ENCODE assay signal across 8 cellular contexts in the genomic region with DNA sequence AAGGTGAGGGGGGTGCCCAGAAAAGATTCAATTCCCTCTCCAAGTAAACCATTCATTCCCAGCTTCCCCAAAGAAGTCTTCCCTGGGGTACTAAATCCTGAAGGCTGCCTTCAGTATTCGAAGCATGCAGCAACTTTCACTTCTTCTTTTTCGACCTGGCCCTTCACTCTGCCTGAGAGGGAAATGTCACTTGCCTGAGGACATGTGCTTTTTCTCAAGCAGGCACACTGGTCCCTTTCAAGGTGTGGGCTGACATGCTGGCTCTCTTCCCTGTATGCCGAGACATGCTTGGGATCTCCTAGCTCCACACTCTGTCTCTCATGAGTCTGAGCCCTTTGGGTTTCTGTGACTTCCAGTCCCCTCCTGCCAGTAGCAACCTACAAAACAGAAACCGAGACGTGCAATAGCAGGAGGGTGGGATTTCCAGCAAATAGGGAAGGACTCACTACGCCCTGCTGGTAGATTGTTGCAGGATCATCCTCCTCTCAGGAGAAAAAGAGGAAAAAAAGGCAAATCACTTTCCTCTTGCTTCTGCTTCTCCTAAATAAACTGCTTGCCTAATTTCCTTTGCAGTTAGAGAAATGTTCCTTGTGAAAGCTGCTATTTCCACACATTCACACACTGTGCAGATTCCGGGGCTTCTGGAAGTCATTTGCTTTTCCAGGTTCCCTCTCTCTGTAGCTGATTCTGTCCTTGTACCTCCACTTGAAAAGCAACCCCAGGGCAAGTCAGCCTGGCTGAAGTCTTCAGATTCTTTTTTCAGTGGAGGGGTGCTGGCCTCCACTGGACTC. TPM values are rescaled to one million over a fixed set of nuclear protein-coding genes. Genes with fewer than 3 reads are reported as not detected.
DNase-seq lines count a peak whose midpoint lies in the region; ATAC-seq and TF ChIP-seq lines count a peak whose summit lies in the region.

No MANE protein-coding gene starts in this region.

- H3K4me1 Mint-ChIP-seq in activated CD4-positive, alpha-beta T cell treated with anti-CD3 and anti-CD28 coated beads for 36 hours, result peaks cover 25% of the 10 kb centered on the region
- H3K4me1 Mint-ChIP-seq in naive thymus-derived CD4-positive, alpha-beta T cell, result peaks cover 13 to 36% (median 29%) of the 10 kb centered on the region in 7 donors
- H3K4me1 Mint-ChIP-seq in progenitor cell of endocrine pancreas (ENCODE audit: low read depth), result no peaks in the 10 kb centered on the region

- CTCF ChIA-PET in activated CD4-positive, alpha-beta T cell treated with anti-CD3 and anti-CD28 coated beads for 36 hours (lab: Charles Lee), result interaction anchor here (0.6 to 4.5 kb wide), 25 partner anchors 9 to 384 kb away, joined by 3 to 52 read pairs (median 6); partner anchors contain the start of gene ZPBP
- CTCF ChIA-PET in naive thymus-derived CD4-positive, alpha-beta T cell (lab: Charles Lee), result interaction anchor here (0.6 to 7.1 kb wide), 14 partner anchors 14 to 913 kb away, joined by 3 to 77 read pairs (median 5); partner anchors contain the start of gene ZPBP

- peaks cover 0 to 22% of the 10 kb centered on the region in 2 donors for H3K4me1 ChIP-seq in naive thymus-derived CD4-positive, alpha-beta T cell (ENCODE audit: control insufficient read depth in 2 of 2, insufficient read depth in 2 of 2, low read length in 2 of 2)

- POLR2A ChIA-PET in activated CD4-positive, alpha-beta T cell treated with anti-CD3 and anti-CD28 coated beads for 36 hours (lab: Charles Lee), result interaction anchor here (1.0 kb wide), 1 partner anchor 324 kb away, joined by 3 read pairs; the partner anchor contains the start of gene ZPBP
- POLR2A ChIA-PET in naive thymus-derived CD4-positive, alpha-beta T cell (lab: Charles Lee), result interaction anchor here (0.7 to 1.8 kb wide), 11 partner anchors 8 to 274 kb away, joined by 3 to 7 read pairs (median 4); no protein-coding TSS in a partner anchor

- H3K27me3 Mint-ChIP-seq in activated CD4-positive, alpha-beta T cell treated with anti-CD3 and anti-CD28 coated beads for 36 hours, result no peaks in the 10 kb centered on the region
- no peaks in the 10 kb centered on the region for H3K27me3 Mint-ChIP-seq in naive thymus-derived CD4-positive, alpha-beta T cell
- peaks cover 3% of the 10 kb centered on the region for H3K27me3 Mint-ChIP-seq in progenitor cell of endocrine pancreas

- ATAC-seq in activated CD4-positive, alpha-beta T cell treated with anti-CD3 and anti-CD28 coated beads for 36 hours, result no peak
- peak; percentile 80 for ATAC-seq in HG02884 (IDR thresholded peaks at IDR 0.05; ENCODE audit: unreplicated experiment)
- ATAC-seq in naive thymus-derived CD4-positive, alpha-beta T cell, result peak; percentile 57

- H3K27ac ChIP-seq in naive thymus-derived CD4-positive, alpha-beta T cell (ENCODE audit: low read depth, low read length), result peak overlapping the region; percentile 4

- H3K9me3 Mint-ChIP-seq in activated CD4-positive, alpha-beta T cell treated with anti-CD3 and anti-CD28 coated beads for 36 hours (ENCODE audit: low read depth), result no peaks in the 10 kb centered on the region
- no peaks in the 10 kb centered on the region for H3K9me3 Mint-ChIP-seq in naive thymus-derived CD4-positive, alpha-beta T cell
- H3K9me3 Mint-ChIP-seq in progenitor cell of endocrine pancreas (ENCODE audit: low read depth), result no peaks in the 10 kb centered on the region

- peak overlapping the region; percentile 83 for H3K27ac Mint-ChIP-seq in activated CD4-positive, alpha-beta T cell treated with anti-CD3 and anti-CD28 coated beads for 36 hours
- peak overlapping the region; percentile 19 to 88 (median 76) for H3K27ac Mint-ChIP-seq in naive thymus-derived CD4-positive, alpha-beta T cell
- no peak overlapping the region for H3K27ac Mint-ChIP-seq in progenitor cell of endocrine pancreas

- H3K4me3 ChIP-seq in naive thymus-derived CD4-positive, alpha-beta T cell (ENCODE audit: low read length), result no peak overlapping the region

- no peak for TF ChIP-seq CTCF in progenitor cell of endocrine pancreas (IDR thresholded peaks at IDR 0.05; ENCODE audit: unreplicated experiment)

- no peaks in the 10 kb centered on the region for H3K9me3 ChIP-seq in naive thymus-derived CD4-positive, alpha-beta T cell (ENCODE audit: control insufficient read depth in 2 of 3, low read length in 3 of 3)

- H3K36me3 Mint-ChIP-seq in activated CD4-positive, alpha-beta T cell treated with anti-CD3 and anti-CD28 coated beads for 36 hours (ENCODE audit: low read depth), result no peaks in the 10 kb centered on the region
- H3K36me3 Mint-ChIP-seq in naive thymus-derived CD4-positive, alpha-beta T cell, result no peaks in the 10 kb centered on the region
- no peaks in the 10 kb centered on the region for H3K36me3 Mint-ChIP-seq in progenitor cell of endocrine pancreas (ENCODE audit: insufficient read depth)

- H3K27me3 ChIP-seq in naive thymus-derived CD4-positive, alpha-beta T cell (ENCODE audit: control insufficient read depth in 2 of 2, insufficient read depth in 2 of 2, low read length in 2 of 2), result no peaks in the 10 kb centered on the region

- no peak for DNase-seq in activated CD4-positive, alpha-beta T cell treated with anti-CD3 and anti-CD28 coated beads for 36 hours
- no peak for DNase-seq in activated CD4-positive, alpha-beta T cell treated with anti-CD3 and anti-CD28 coated beads for 48 hours
- peak; percentile 35 for DNase-seq in OCI-M1 (lab: John Stamatoyannopoulos, UW)
- no peak for DNase-seq in naive thymus-derived CD4-positive, alpha-beta T cell
- no peak for DNase-seq in progenitor cell of endocrine pancreas (ENCODE audit: low spot score, unreplicated experiment)
- DNase-seq in HT-29 (ENCODE audit: low spot score), result no peak
- no peak for DNase-seq in amniotic stem cell (lab: John Stamatoyannopoulos, UW)

- H3K4me3 Mint-ChIP-seq in activated CD4-positive, alpha-beta T cell treated with anti-CD3 and anti-CD28 coated beads for 36 hours, result peak overlapping the region; percentile 52
- peak overlapping the region; percentile 70 to 84 (median 81) for H3K4me3 Mint-ChIP-seq in naive thymus-derived CD4-positive, alpha-beta T cell
- H3K4me3 Mint-ChIP-seq in progenitor cell of endocrine pancreas (ENCODE audit: low read depth), result no peak overlapping the region

- intact Hi-C loops in activated CD4-positive, alpha-beta T cell treated with anti-CD3 and anti-CD28 coated beads for 36 hours (cut with DNase I, micrococcal nuclease), result loop anchor here in 1 of 2 experiments (5.0 kb wide), 2 partner anchors 44 to 99 kb away; no protein-coding TSS in a partner anchor
- intact Hi-C loops in naive thymus-derived CD4-positive, alpha-beta T cell (cut with micrococcal nuclease), result loop anchor here in 1 of 2 donors (2.0 kb wide), 1 partner anchor 32 kb away; no protein-coding TSS in a partner anchor

- no peaks in the 10 kb centered on the region for H3K36me3 ChIP-seq in naive thymus-derived CD4-positive, alpha-beta T cell (ENCODE audit: control insufficient read depth in 2 of 3, insufficient read depth in 3 of 3, low read length in 3 of 3)

RNA-seq across cellular contexts. Expression of gene FIGNL1, which starts 33.4 kb away (rescaled TPM):
- 10 to 100 TPM; 46.9 to 49.3 TPM for total RNA-seq in activated CD4-positive, alpha-beta T cell treated with anti-CD3 and anti-CD28 coated beads for 36 hours
- 10 to 100 TPM in 3 of 5 experiments, 1 to 10 TPM in 2; 7.7 to 30.2 (median 14.3) TPM for total RNA-seq in naive thymus-derived CD4-positive, alpha-beta T cell
- 10 to 100 TPM in 1 of 2 donors, 1 to 10 TPM in 1; 9.1 to 10.3 TPM for polyA plus RNA-seq in naive thymus-derived CD4-positive, alpha-beta T cell
- 26.5 and 26.9 TPM in 2 replicates for total RNA-seq in progenitor cell of endocrine pancreas
- total RNA-seq in HT-29 (2014; rRNA removed; shearing (Covaris generic)), result 14.7 and 15.4 TPM in 2 replicates
